In genomic region chr2:176150338-176151198, GRCh38 we compare ENCODE assay signal across 1 cellular context.
TF ChIP-seq lines count a peak whose summit lies in the region.

No MANE protein-coding gene starts in this region.

TF ChIP-seq in HepG2, 621 proteins besides CTCF, POLR2A, EP300 and RAD21:
- 0 out of 2 replicates have a peak, but pooled peaks have one; percentile 6 for TF ChIP-seq ZNF687 (CRISPR knock-in tag; IDR thresholded peaks at IDR 0.05)
- TF ChIP-seq ZNF180 (CRISPR knock-in tag; IDR thresholded peaks at IDR 0.05; ENCODE audit: borderline replicate concordance, low read depth): no peak
- TF ChIP-seq, protein P1, sequence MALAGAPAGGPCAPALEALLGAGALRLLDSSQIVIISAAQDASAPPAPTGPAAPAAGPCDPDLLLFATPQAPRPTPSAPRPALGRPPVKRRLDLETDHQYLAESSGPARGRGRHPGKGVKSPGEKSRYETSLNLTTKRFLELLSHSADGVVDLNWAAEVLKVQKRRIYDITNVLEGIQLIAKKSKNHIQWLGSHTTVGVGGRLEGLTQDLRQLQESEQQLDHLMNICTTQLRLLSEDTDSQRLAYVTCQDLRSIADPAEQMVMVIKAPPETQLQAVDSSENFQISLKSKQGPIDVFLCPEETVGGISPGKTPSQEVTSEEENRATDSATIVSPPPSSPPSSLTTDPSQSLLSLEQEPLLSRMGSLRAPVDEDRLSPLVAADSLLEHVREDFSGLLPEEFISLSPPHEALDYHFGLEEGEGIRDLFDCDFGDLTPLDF (CRISPR knock-in tag; IDR thresholded peaks at IDR 0.05): no peak
- 0 out of 2 replicates have a peak, but pooled peaks have one; percentile 53 for TF ChIP-seq HNRNPL (IDR thresholded peaks at IDR 0.05; ENCODE audit: low read depth, low read length)
- no peak for TF ChIP-seq ZNF780A (CRISPR knock-in tag; IDR thresholded peaks at IDR 0.05)
